ENCODE assay signal across 8 cellular contexts in genomic region chr12:77060136-77060882, GRCh38. TPM values are rescaled to one million over a fixed set of nuclear protein-coding genes. Genes with fewer than 3 reads are reported as not detected.
DNase-seq lines count a peak whose midpoint lies in the region; ATAC-seq and TF ChIP-seq lines count a peak whose summit lies in the region.
"Had no signal": no experiment of that assay in that cellular context is flagged by ENCODE, and none has a peak within 500 bp of the region (broad histone marks: within the 10 kb centered on the region; RNA-seq: fewer than 3 reads in every experiment).

No MANE protein-coding gene starts in this region.

- peak overlapping the region; percentile 19 for H3K27ac Mint-ChIP-seq in nephron progenitor cell

- H3K9me3 Mint-ChIP-seq in nephron progenitor cell, result no peaks in the 10 kb centered on the region

- peaks cover 70% of the 10 kb centered on the region for H3K36me3 Mint-ChIP-seq in nephron progenitor cell (ENCODE audit: low read depth)

- peak overlapping the region; percentile 32 for H3K27ac ChIP-seq in KOPT-K1 (ENCODE audit: low read depth, low read length, poor library complexity, severe bottlenecking)
- H3K27ac ChIP-seq in dorsolateral prefrontal cortex, result no peak overlapping the region
- H3K27ac ChIP-seq in right atrium auricular region, result no peak overlapping the region

- DNase-seq in nephron progenitor cell (no peak), dorsolateral prefrontal cortex (no peak), right atrium auricular region (ENCODE audit: low spot score) (no peak), dermis blood vessel endothelial cell (no peak)
- DNase-seq: SHP77 had no signal

- H3K9me3 ChIP-seq in KOPT-K1 (ENCODE audit: insufficient read depth, low read length, poor library complexity, severe bottlenecking), result no peaks in the 10 kb centered on the region
- H3K9me3 ChIP-seq in right atrium auricular region, result no peaks in the 10 kb centered on the region

- ATAC-seq in GM18907 (IDR thresholded peaks at IDR 0.05; ENCODE audit: unreplicated experiment) (peak; percentile 85), HG02623 (IDR thresholded peaks at IDR 0.05; ENCODE audit: unreplicated experiment) (peak; percentile 71)

- intact Hi-C loops in dorsolateral prefrontal cortex (cut with DNase I), result loop anchor here in 1 of 2 donors (10.0 kb wide), 1 partner anchor 264 kb away; no protein-coding TSS in a partner anchor

- no peak overlapping the region for H3K4me3 ChIP-seq in dorsolateral prefrontal cortex
- no peak overlapping the region for H3K4me3 ChIP-seq in right atrium auricular region

- H3K27me3 ChIP-seq in dorsolateral prefrontal cortex, result peaks cover 0 to 44% (median 10%) of the 10 kb centered on the region in 45 donors
- no peaks in the 10 kb centered on the region for H3K27me3 ChIP-seq in right atrium auricular region

- H3K4me3 Mint-ChIP-seq in nephron progenitor cell, result no peak overlapping the region

- H3K36me3 ChIP-seq in KOPT-K1 (ENCODE audit: insufficient read depth, low read length), result peaks cover 88% of the 10 kb centered on the region
- H3K36me3 ChIP-seq in right atrium auricular region, result no peaks in the 10 kb centered on the region

- TF ChIP-seq CTCF in nephron progenitor cell (IDR thresholded peaks at IDR 0.05) (no peak), dorsolateral prefrontal cortex (IDR thresholded peaks at IDR 0.05 in 54 of 56, conservative IDR thresholded peaks at IDR 0.05 in 2 of 56; ENCODE audit: low read depth in 1 of 56, partially characterized antibody in 56 of 56) (no peak), right atrium auricular region (IDR thresholded peaks at IDR 0.05) (no peak)

- H3K4me1 Mint-ChIP-seq in nephron progenitor cell, result peaks cover 45% of the 10 kb centered on the region

- peaks cover 0 to 9% of the 10 kb centered on the region in 2 donors for H3K4me1 ChIP-seq in right atrium auricular region

- no peaks in the 10 kb centered on the region for H3K27me3 Mint-ChIP-seq in nephron progenitor cell (ENCODE audit: low read depth, poor library complexity)

RNA-seq across cellular contexts. Expression of gene E2F7, which starts 5.1 kb away (rescaled TPM):
- 1 to 10 TPM in 7 of 120 experiments, under 1 TPM in 89, not detected in 24; 0.08 to 2.3 (median 0.33) TPM for total RNA-seq in dorsolateral prefrontal cortex
- total RNA-seq in right atrium auricular region, result under 1 TPM in 1 of 2 donors, not detected in 1; 0.75 TPM
- total RNA-seq in dermis blood vessel endothelial cell, result 7.3 and 13.4 TPM in 2 replicates
